In the genomic region with DNA sequence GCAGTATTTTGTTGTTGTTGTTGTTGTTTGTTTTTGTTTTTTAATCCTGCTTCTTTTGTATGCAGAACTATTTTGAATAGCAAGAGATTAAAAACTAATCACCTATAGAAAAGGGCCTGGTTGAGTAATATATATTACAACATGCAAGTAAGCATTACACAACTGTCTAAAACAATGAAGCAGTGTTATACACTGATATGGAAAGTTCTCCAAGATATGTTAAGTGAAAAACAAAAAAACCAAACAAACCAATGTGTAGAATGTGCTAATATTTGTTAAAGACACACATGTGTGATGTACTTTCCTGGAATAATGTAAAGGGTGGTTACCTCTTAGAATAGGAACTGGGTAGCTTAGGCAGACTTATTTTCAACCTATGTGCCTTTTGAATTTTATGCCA, we compare ENCODE assay signal across 14 cellular contexts.
DNase-seq lines count a peak whose midpoint lies in the region; ATAC-seq and TF ChIP-seq lines count a peak whose summit lies in the region.
"Had no signal": no experiment of that assay in that cellular context is flagged by ENCODE, and none has a peak within 500 bp of the region (broad histone marks: within the 10 kb centered on the region; RNA-seq: fewer than 3 reads in every experiment).

No MANE protein-coding gene starts in this region.

- H3K27me3 ChIP-seq in PC-3 (ENCODE audit: low read length) = peaks cover under 1% of the 10 kb centered on the region; the same call in 1 of the 2 replicates
- H3K27me3 ChIP-seq: SJCRH30 had no signal

- no TSS peak for BruUV-seq in PC-3 (replicated peaks; lab: Mats Ljungman, UMichigan)

- no peaks in the 10 kb centered on the region for H3K9me3 ChIP-seq in PC-3 (ENCODE audit: low read length)
- H3K9me3 ChIP-seq: HAP-1, SJCRH30 had no signal

- no peaks in the 10 kb centered on the region for H3K4me1 ChIP-seq in PC-3 (ENCODE audit: insufficient read depth, low read length)
- H3K4me1 ChIP-seq: HAP-1, SJCRH30 had no signal

- no peaks in the 10 kb centered on the region for H3K9me2 ChIP-seq in PC-3 (replicated peaks; ENCODE audit: low read length)

- no peak for TF ChIP-seq POLR2A in erythroblast (IDR thresholded peaks at IDR 0.05; ENCODE audit: low read length)

- no peak overlapping the region for H3K27ac ChIP-seq in PC-3 (ENCODE audit: low read length)
- H3K27ac ChIP-seq: SJCRH30 had no signal

- H3F3A ChIP-seq in PC-3 (ENCODE audit: low read length, unreplicated experiment) = no peaks in the 10 kb centered on the region

- ATAC-seq in natural killer cell treated with Interleukin-12 subunit alpha and Interleukin-12 subunit beta and Interleukin-15 and Interleukin-18, amount 100 ng/mL, for 72 hours = peak; percentile 41 to 60
- ATAC-seq in natural killer cell = no peak
- peak; percentile 23; the same call in 1 of the 2 replicates for ATAC-seq in PC-3
- peak; percentile 35 for ATAC-seq in esophagus mucosa
- ATAC-seq in GM18907 (IDR thresholded peaks at IDR 0.05; ENCODE audit: unreplicated experiment) = no peak

- no peaks in the 10 kb centered on the region for H3K36me3 ChIP-seq in PC-3 (ENCODE audit: low read depth, low read length)
- H3K36me3 ChIP-seq: HAP-1, SJCRH30 had no signal

- H2AFZ ChIP-seq in PC-3 (ENCODE audit: low read length) = no peak overlapping the region

- no peak overlapping the region for H3K4me3 ChIP-seq in PC-3 (ENCODE audit: low read length)
- H3K4me3 ChIP-seq: HAP-1, SJCRH30 had no signal

- TF ChIP-seq CTCF in natural killer cell (IDR thresholded peaks at IDR 0.05) (no peak), PC-3 (conservative IDR thresholded peaks at IDR 0.05; ENCODE audit: low read depth, low read length) (no peak)

- POLR2A ChIA-PET in PC-3 (lab: Charles Lee; ENCODE audit: unreplicated experiment) = interaction anchor here (0.6 to 0.7 kb wide), 2 partner anchors 328 to 655 kb away, joined by 4 to 5 read pairs; no protein-coding TSS in a partner anchor

- H3K4me3 Mint-ChIP-seq in natural killer cell treated with Interleukin-12 subunit alpha and Interleukin-12 subunit beta and Interleukin-15 and Interleukin-18, amount 100 ng/mL, for 72 hours = no peak overlapping the region
- no peak overlapping the region for H3K4me3 Mint-ChIP-seq in natural killer cell
- H3K4me3 Mint-ChIP-seq: CD4-positive, alpha-beta T cell had no signal

- H3K27ac Mint-ChIP-seq in natural killer cell treated with Interleukin-12 subunit alpha and Interleukin-12 subunit beta and Interleukin-15 and Interleukin-18, amount 100 ng/mL, for 72 hours = no peak overlapping the region
- no peak overlapping the region for H3K27ac Mint-ChIP-seq in natural killer cell
- H3K27ac Mint-ChIP-seq: CD4-positive, alpha-beta T cell had no signal

- H3K27me3 Mint-ChIP-seq in natural killer cell treated with Interleukin-12 subunit alpha and Interleukin-12 subunit beta and Interleukin-15 and Interleukin-18, amount 100 ng/mL, for 72 hours = peaks cover 0 to 8% of the 10 kb centered on the region in 2 donors
- peaks cover 4 to 11% of the 10 kb centered on the region in 2 donors for H3K27me3 Mint-ChIP-seq in natural killer cell (ENCODE audit: low read depth in 2 of 2)

- no peaks in the 10 kb centered on the region for H4K20me1 ChIP-seq in PC-3 (ENCODE audit: low read length)

- no peak for DNase-seq in natural killer cell treated with Interleukin-12 subunit alpha and Interleukin-12 subunit beta and Interleukin-15 and Interleukin-18, amount 100 ng/mL, for 72 hours (ENCODE audit: low spot score)
- DNase-seq in natural killer cell (no peak), PC-3 (peak; percentile 46), erythroblast (lab: John Stamatoyannopoulos, UW) (no peak), COR-L47 (lab: John Stamatoyannopoulos, UW) (no peak)
- DNase-seq: CD4-positive, alpha-beta T cell; DMS79 treated with DMSO at 0.1 percent for 48 hours; NCI-H1105; NCI-H187 treated with DMSO at 0.1 percent for 48 hours; NCI-H446 had no signal

- CTCF ChIA-PET in PC-3 (lab: Charles Lee) = interaction anchor here (0.5 to 1.2 kb wide), 19 partner anchors 9 to 666 kb away, joined by 3 to 14 read pairs (median 4); no protein-coding TSS in a partner anchor

- no peak overlapping the region for H3K4me2 ChIP-seq in PC-3 (ENCODE audit: low read length)

- H3K9ac ChIP-seq in PC-3 (ENCODE audit: low read length) = no peak overlapping the region

- no peaks in the 10 kb centered on the region for H3K9me3 Mint-ChIP-seq in natural killer cell treated with Interleukin-12 subunit alpha and Interleukin-12 subunit beta and Interleukin-15 and Interleukin-18, amount 100 ng/mL, for 72 hours
- no peaks in the 10 kb centered on the region for H3K9me3 Mint-ChIP-seq in natural killer cell
- H3K9me3 Mint-ChIP-seq: CD4-positive, alpha-beta T cell had no signal

- peaks cover 9 to 17% of the 10 kb centered on the region in 2 donors for H3K4me1 Mint-ChIP-seq in natural killer cell treated with Interleukin-12 subunit alpha and Interleukin-12 subunit beta and Interleukin-15 and Interleukin-18, amount 100 ng/mL, for 72 hours (ENCODE audit: low read depth in 2 of 2)
- H3K4me1 Mint-ChIP-seq in natural killer cell = peaks cover 5 to 9% of the 10 kb centered on the region in 2 donors

- no peaks in the 10 kb centered on the region for H3K36me3 Mint-ChIP-seq in natural killer cell treated with Interleukin-12 subunit alpha and Interleukin-12 subunit beta and Interleukin-15 and Interleukin-18, amount 100 ng/mL, for 72 hours
- H3K36me3 Mint-ChIP-seq in natural killer cell = no peaks in the 10 kb centered on the region

- intact Hi-C loops in natural killer cell (cut with micrococcal nuclease) (loop anchor here (10.0 kb wide), 1 partner anchor 593 kb away; no protein-coding TSS in a partner anchor), PC-3 (cut with micrococcal nuclease) (loop anchor here (5.0 kb wide), 1 partner anchor 516 kb away; no protein-coding TSS in a partner anchor)

- H3K79me2 ChIP-seq in PC-3 (ENCODE audit: low read length) = no peaks in the 10 kb centered on the region

Comparison
In these comparisons a context has a peak if more than half of its experiments do, and no peak if none do; other contexts are left out.
1. ATAC-seq: peak in natural killer cell treated with Interleukin-12 subunit alpha and Interleukin-12 subunit beta and Interleukin-15 and Interleukin-18, amount 100 ng/mL, for 72 hours (2 of 2), PC-3 (single experiment) and esophagus mucosa (single experiment); none in natural killer cell (0 of 3) and GM18907 (single experiment).